In genomic region chr20:48767269-48767960, GRCh38 we compare ENCODE assay signal across 10 cellular contexts.
DNase-seq lines count a peak whose midpoint lies in the region; ATAC-seq lines count a peak whose summit lies in the region.
"Had no signal": no experiment of that assay in that cellular context is flagged by ENCODE, and none has a peak within 500 bp of the region (broad histone marks: within the 10 kb centered on the region; RNA-seq: fewer than 3 reads in every experiment).

No MANE protein-coding gene starts in this region.

- H3K9me3 Mint-ChIP-seq in CD4-positive, CD25-positive, alpha-beta regulatory T cell = peaks cover 0 to 1% (median 0%) of the 10 kb centered on the region in 7 donors
- no peaks in the 10 kb centered on the region for H3K9me3 Mint-ChIP-seq in IgD-negative memory B cell
- H3K9me3 Mint-ChIP-seq in activated naive CD4-positive, alpha-beta T cell treated with anti-CD3 and anti-CD28 coated beads, Interleukin-2, amount 50 U/mL, for 24 hours = no peaks in the 10 kb centered on the region
- H3K9me3 Mint-ChIP-seq in naive thymus-derived CD4-positive, alpha-beta T cell = peaks cover 0 to 5% (median 0%) of the 10 kb centered on the region in 11 donors

- H3K9me3 ChIP-seq in CD4-positive, CD25-positive, alpha-beta regulatory T cell (ENCODE audit: control insufficient read depth in 2 of 2, low read length in 2 of 2) = no peaks in the 10 kb centered on the region
- H3K9me3 ChIP-seq in naive thymus-derived CD4-positive, alpha-beta T cell (ENCODE audit: control insufficient read depth in 2 of 3, low read length in 3 of 3) = no peaks in the 10 kb centered on the region

- peaks cover 22 to 93% (median 60%) of the 10 kb centered on the region in 4 donors for H3K4me1 Mint-ChIP-seq in CD4-positive, CD25-positive, alpha-beta regulatory T cell
- H3K4me1 Mint-ChIP-seq in IgD-negative memory B cell = peaks cover 46 to 70% (median 46%) of the 10 kb centered on the region in 3 donors
- peaks cover 71% of the 10 kb centered on the region for H3K4me1 Mint-ChIP-seq in activated naive CD4-positive, alpha-beta T cell treated with anti-CD3 and anti-CD28 coated beads, Interleukin-2, amount 50 U/mL, for 24 hours
- H3K4me1 Mint-ChIP-seq in naive thymus-derived CD4-positive, alpha-beta T cell = peaks cover 22 to 82% (median 37%) of the 10 kb centered on the region in 7 donors

- H3K4me1 ChIP-seq in CD4-positive, CD25-positive, alpha-beta regulatory T cell (ENCODE audit: control insufficient read depth, insufficient read depth, low read length, poor library complexity, severe bottlenecking) = peaks cover 73% of the 10 kb centered on the region
- H3K4me1 ChIP-seq in naive thymus-derived CD4-positive, alpha-beta T cell (ENCODE audit: control insufficient read depth in 2 of 2, insufficient read depth in 2 of 2, low read length in 2 of 2) = peaks cover 27 to 67% of the 10 kb centered on the region in 2 donors

- no peaks in the 10 kb centered on the region for H3K27me3 ChIP-seq in CD4-positive, CD25-positive, alpha-beta regulatory T cell (ENCODE audit: control insufficient read depth, insufficient read depth, low read length)
- no peaks in the 10 kb centered on the region for H3K27me3 ChIP-seq in naive thymus-derived CD4-positive, alpha-beta T cell (ENCODE audit: control insufficient read depth in 2 of 2, insufficient read depth in 2 of 2, low read length in 2 of 2)

- H3K27ac Mint-ChIP-seq in CD4-positive, CD25-positive, alpha-beta regulatory T cell = peak overlapping the region; percentile 94 to 97 (median 94)
- H3K27ac Mint-ChIP-seq in IgD-negative memory B cell = peak overlapping the region; percentile 40 to 97 (median 89)
- no peak overlapping the region for H3K27ac Mint-ChIP-seq in activated naive CD4-positive, alpha-beta T cell treated with anti-CD3 and anti-CD28 coated beads, Interleukin-2, amount 50 U/mL, for 24 hours
- peak overlapping the region; percentile 28 to 95 (median 81) for H3K27ac Mint-ChIP-seq in naive thymus-derived CD4-positive, alpha-beta T cell

- peak overlapping the region; percentile 12 for H3K4me3 ChIP-seq in CD4-positive, CD25-positive, alpha-beta regulatory T cell (ENCODE audit: low read depth, low read length)
- no peak overlapping the region for H3K4me3 ChIP-seq in naive thymus-derived CD4-positive, alpha-beta T cell (ENCODE audit: low read length)

- POLR2A ChIA-PET in naive thymus-derived CD4-positive, alpha-beta T cell (lab: Charles Lee) = interaction anchor here (0.5 kb wide), 1 partner anchor 19 kb away, joined by 3 read pairs; no protein-coding TSS in a partner anchor

- ATAC-seq in CD4-positive, CD25-positive, alpha-beta regulatory T cell (ENCODE audit: low read depth in 2 of 2) = no peak
- no peak for ATAC-seq in naive thymus-derived CD4-positive, alpha-beta T cell
- no peak for ATAC-seq in HG03520 (IDR thresholded peaks at IDR 0.05; ENCODE audit: unreplicated experiment)
- no peak for ATAC-seq in GM19023 (IDR thresholded peaks at IDR 0.05; ENCODE audit: unreplicated experiment)

- H3K27ac ChIP-seq in CD4-positive, CD25-positive, alpha-beta regulatory T cell (ENCODE audit: insufficient read depth, low read length, poor library complexity, severe bottlenecking) = peak overlapping the region; percentile 63
- H3K27ac ChIP-seq in naive thymus-derived CD4-positive, alpha-beta T cell (ENCODE audit: low read depth, low read length) = peak overlapping the region; percentile 23

- H3K36me3 Mint-ChIP-seq in CD4-positive, CD25-positive, alpha-beta regulatory T cell = peaks cover 36% of the 10 kb centered on the region
- H3K36me3 Mint-ChIP-seq in IgD-negative memory B cell = peaks cover 9% of the 10 kb centered on the region
- H3K36me3 Mint-ChIP-seq in activated naive CD4-positive, alpha-beta T cell treated with anti-CD3 and anti-CD28 coated beads, Interleukin-2, amount 50 U/mL, for 24 hours = peaks cover 8% of the 10 kb centered on the region
- peaks cover 0 to 34% (median 0%) of the 10 kb centered on the region in 5 donors for H3K36me3 Mint-ChIP-seq in naive thymus-derived CD4-positive, alpha-beta T cell

- H3K36me3 ChIP-seq in CD4-positive, CD25-positive, alpha-beta regulatory T cell (ENCODE audit: control insufficient read depth, insufficient read depth, low read length) = peaks cover 11% of the 10 kb centered on the region
- no peaks in the 10 kb centered on the region for H3K36me3 ChIP-seq in naive thymus-derived CD4-positive, alpha-beta T cell (ENCODE audit: control insufficient read depth in 2 of 3, insufficient read depth in 3 of 3, low read length in 3 of 3)

- CTCF ChIA-PET in naive thymus-derived CD4-positive, alpha-beta T cell (lab: Charles Lee) = no interaction called here

- peak overlapping the region in 3 of 4 donors; percentile 52 to 74 (median 68) for H3K4me3 Mint-ChIP-seq in CD4-positive, CD25-positive, alpha-beta regulatory T cell
- peak overlapping the region in 3 of 4 donors; percentile 34 to 81 (median 63) for H3K4me3 Mint-ChIP-seq in IgD-negative memory B cell
- H3K4me3 Mint-ChIP-seq in activated naive CD4-positive, alpha-beta T cell treated with anti-CD3 and anti-CD28 coated beads, Interleukin-2, amount 50 U/mL, for 24 hours = peak overlapping the region; percentile 54
- peak overlapping the region in 1 of 10 donors; percentile 39 for H3K4me3 Mint-ChIP-seq in naive thymus-derived CD4-positive, alpha-beta T cell

- peak in 2 of 3 donors; percentile 46 to 50 for DNase-seq in CD4-positive, CD25-positive, alpha-beta regulatory T cell
- DNase-seq in naive thymus-derived CD4-positive, alpha-beta T cell = no peak
- no peak for DNase-seq in NCI-H2107 (lab: John Stamatoyannopoulos, UW)
- DNase-seq: H7, NCI-H2081, SHP77 had no signal

- intact Hi-C loops in naive thymus-derived CD4-positive, alpha-beta T cell (cut with micrococcal nuclease) = loop anchor here in 1 of 2 donors (5.0 to 10.0 kb wide), 2 partner anchors 155 to 507 kb away; partner anchors contain the start of genes ARFGEF2 and ZNFX1

- no peaks in the 10 kb centered on the region for H3K27me3 Mint-ChIP-seq in CD4-positive, CD25-positive, alpha-beta regulatory T cell
- no peaks in the 10 kb centered on the region for H3K27me3 Mint-ChIP-seq in IgD-negative memory B cell
- H3K27me3 Mint-ChIP-seq in activated naive CD4-positive, alpha-beta T cell treated with anti-CD3 and anti-CD28 coated beads, Interleukin-2, amount 50 U/mL, for 24 hours = no peaks in the 10 kb centered on the region
- H3K27me3 Mint-ChIP-seq in naive thymus-derived CD4-positive, alpha-beta T cell = no peaks in the 10 kb centered on the region

Comparison
In these comparisons a context has a peak if more than half of its experiments do, and no peak if none do; other contexts are left out.
1. DNase-seq: peak in CD4-positive, CD25-positive, alpha-beta regulatory T cell (2 of 3); none in naive thymus-derived CD4-positive, alpha-beta T cell (0 of 9) and NCI-H2107 (single experiment).